In the genomic region with DNA sequence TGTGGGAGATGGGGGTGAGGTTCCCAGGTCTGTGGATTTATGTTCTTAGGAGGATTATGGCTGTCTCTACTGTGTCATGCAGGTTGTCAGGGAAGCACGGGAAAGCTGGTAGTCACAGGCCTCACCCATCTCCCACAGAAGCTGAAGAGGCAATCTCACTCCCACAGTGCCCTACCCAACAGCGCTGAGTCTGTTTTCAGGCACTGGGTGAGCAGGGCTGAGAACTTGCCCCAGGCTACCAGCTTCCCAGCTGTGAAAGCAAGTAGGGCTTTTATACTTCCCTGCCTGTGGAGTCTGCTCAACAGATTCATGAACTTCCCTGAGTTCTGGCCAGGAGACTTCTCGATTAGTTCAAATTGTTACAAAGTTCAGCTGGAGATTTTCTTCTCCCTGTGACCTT, we compare ENCODE assay signal across 1 cellular context.
TF ChIP-seq lines count a peak whose summit lies in the region.

No MANE protein-coding gene starts in this region.

TF ChIP-seq in K562, 482 proteins besides CTCF, POLR2A, EP300 and RAD21:
- TF ChIP-seq ZFP36 (IDR thresholded peaks at IDR 0.05; ENCODE audit: low read depth, low read length, partially characterized antibody) (peak; percentile 28), PRPF4 (IDR thresholded peaks at IDR 0.05; ENCODE audit: insufficient read depth, low read depth, low read length, poor library complexity, severe bottlenecking) (no peak)
